ENCODE assay signal across 8 cellular contexts in genomic region chr2:182650704-182651103, GRCh38.
A peak's percentile ranks its signal among the peaks of the same experiment; 100 is the strongest.
DNase-seq lines count a peak whose midpoint lies in the region; ATAC-seq and TF ChIP-seq lines count a peak whose summit lies in the region.

No MANE protein-coding gene starts in this region.

- no peaks in the 10 kb centered on the region for H4K20me1 ChIP-seq in hepatocyte (ENCODE audit: insufficient read depth, poor library complexity, severe bottlenecking)

- no peaks in the 10 kb centered on the region for H3K36me3 Mint-ChIP-seq in activated T-helper 1 cell treated with anti-CD3 and anti-CD28 coated beads, Interleukin-12 subunit alpha, Interleukin-12 subunit beta, Interleukin-2, Interleukin-4 antibody, amounts not matched to agents 30 ng/mL and 10 ng/mL and 1 ng/mL, durations not matched to agents 14 hours and 24 hours and 36 hours (ENCODE audit: low read depth)

- TF ChIP-seq EP300 in transverse colon (IDR thresholded peaks at IDR 0.05; ENCODE audit: low read depth) = no peak

- H3K4me1 ChIP-seq in hepatocyte (ENCODE audit: insufficient read depth) (no peaks in the 10 kb centered on the region), transverse colon (no peaks in the 10 kb centered on the region)

- H3K4me3 ChIP-seq in hepatocyte (no peak overlapping the region), transverse colon (no peak overlapping the region), MG63 (no peak overlapping the region)

- TF ChIP-seq POLR2A in transverse colon (IDR thresholded peaks at IDR 0.05) = no peak

- no peaks in the 10 kb centered on the region for H3K9me3 Mint-ChIP-seq in activated T-helper 1 cell treated with anti-CD3 and anti-CD28 coated beads, Interleukin-12 subunit alpha, Interleukin-12 subunit beta, Interleukin-2, Interleukin-4 antibody, amounts not matched to agents 30 ng/mL and 10 ng/mL and 1 ng/mL, durations not matched to agents 14 hours and 24 hours and 36 hours

- TF ChIP-seq CTCF in hepatocyte (IDR thresholded peaks at IDR 0.05; ENCODE audit: poor library complexity) (peak; percentile 63), transverse colon (IDR thresholded peaks at IDR 0.05) (peak; percentile 44 to 64 (median 56))

- no peak overlapping the region for H3K4me2 ChIP-seq in hepatocyte

- no peaks in the 10 kb centered on the region for H3K9me2 ChIP-seq in hepatocyte (replicated peaks; ENCODE audit: insufficient read depth)

- intact Hi-C loops in activated T-helper 1 cell treated with anti-CD3 and anti-CD28 coated beads, Interleukin-12 subunit alpha, Interleukin-12 subunit beta, Interleukin-2, Interleukin-4 antibody, amounts not matched to agents 30 ng/mL and 10 ng/mL and 1 ng/mL, durations not matched to agents 14 hours and 24 hours and 36 hours (cut with micrococcal nuclease) = loop anchor here (1.0 kb wide), 2 partner anchors 410 to 464 kb away; no protein-coding TSS in a partner anchor
- intact Hi-C loops in transverse colon (cut with DNase I; ENCODE audit: low total_unique reads) = loop anchor here (5.0 kb wide), 1 partner anchor 463 kb away; no protein-coding TSS in a partner anchor

- peaks cover 24% of the 10 kb centered on the region for H3K4me1 Mint-ChIP-seq in activated T-helper 1 cell treated with anti-CD3 and anti-CD28 coated beads, Interleukin-12 subunit alpha, Interleukin-12 subunit beta, Interleukin-2, Interleukin-4 antibody, amounts not matched to agents 30 ng/mL and 10 ng/mL and 1 ng/mL, durations not matched to agents 14 hours and 24 hours and 36 hours (ENCODE audit: low read depth)

- DNase-seq in NCI-H2081 (lab: John Stamatoyannopoulos, UW) = peak; percentile 40 to 53
- DNase-seq in NCI-H2081 treated with DMSO at 0.1 percent for 48 hours (lab: John Stamatoyannopoulos, UW) = no peak
- peak; percentile 41 for DNase-seq in NCI-H1436 (lab: John Stamatoyannopoulos, UW)
- no peak for DNase-seq in activated T-helper 1 cell treated with anti-CD3 and anti-CD28 coated beads, Interleukin-12 subunit alpha, Interleukin-12 subunit beta, Interleukin-2, Interleukin-4 antibody, amounts not matched to agents 30 ng/mL and 10 ng/mL and 1 ng/mL, durations not matched to agents 14 hours and 24 hours and 36 hours (ENCODE audit: low spot score)
- peak; percentile 23 for DNase-seq in hepatocyte (ENCODE audit: low spot score)
- DNase-seq in transverse colon = no peak
- no peak for DNase-seq in MG63

- H3K9me3 ChIP-seq in hepatocyte (ENCODE audit: low read depth) = no peaks in the 10 kb centered on the region
- no peaks in the 10 kb centered on the region for H3K9me3 ChIP-seq in transverse colon
- no peaks in the 10 kb centered on the region for H3K9me3 ChIP-seq in MG63

- H2AFZ ChIP-seq in hepatocyte = no peak overlapping the region

- peaks cover 3% of the 10 kb centered on the region for H3K27me3 Mint-ChIP-seq in activated T-helper 1 cell treated with anti-CD3 and anti-CD28 coated beads, Interleukin-12 subunit alpha, Interleukin-12 subunit beta, Interleukin-2, Interleukin-4 antibody, amounts not matched to agents 30 ng/mL and 10 ng/mL and 1 ng/mL, durations not matched to agents 14 hours and 24 hours and 36 hours (ENCODE audit: insufficient read depth)

- H3K36me3 ChIP-seq in hepatocyte (replicated peaks; ENCODE audit: insufficient read depth, low read depth) = no peaks in the 10 kb centered on the region
- H3K36me3 ChIP-seq in transverse colon = no peaks in the 10 kb centered on the region
- H3K36me3 ChIP-seq in MG63 = no peaks in the 10 kb centered on the region

- H3K27me3 ChIP-seq in hepatocyte (no peaks in the 10 kb centered on the region), transverse colon (no peaks in the 10 kb centered on the region), MG63 (no peaks in the 10 kb centered on the region)

- no peaks in the 10 kb centered on the region for H3K79me2 ChIP-seq in hepatocyte

- H3K4me3 Mint-ChIP-seq in activated T-helper 1 cell treated with anti-CD3 and anti-CD28 coated beads, Interleukin-12 subunit alpha, Interleukin-12 subunit beta, Interleukin-2, Interleukin-4 antibody, amounts not matched to agents 30 ng/mL and 10 ng/mL and 1 ng/mL, durations not matched to agents 14 hours and 24 hours and 36 hours = peak overlapping the region; percentile 17

- no peak overlapping the region for H3K27ac Mint-ChIP-seq in activated T-helper 1 cell treated with anti-CD3 and anti-CD28 coated beads, Interleukin-12 subunit alpha, Interleukin-12 subunit beta, Interleukin-2, Interleukin-4 antibody, amounts not matched to agents 30 ng/mL and 10 ng/mL and 1 ng/mL, durations not matched to agents 14 hours and 24 hours and 36 hours

- ATAC-seq in HG03039 (IDR thresholded peaks at IDR 0.05; ENCODE audit: unreplicated experiment) = no peak

- 64% methylated on average over 4 of the region's 4 CpGs for WGBS in hepatocyte (ENCODE audit: low lambda C conversion rate, missing lambda C conversion rate)
- 46 to 63% methylated on average over 4 of the region's 4 CpGs for WGBS in transverse colon (ENCODE audit: low coverage in 1 of 2), 2 donors

- H3K27ac ChIP-seq in hepatocyte (no peak overlapping the region), transverse colon (no peak overlapping the region)

- in situ Hi-C loops in transverse colon (cut with MboI; ENCODE audit: low pct_ligation_motif_present in 1 of 4, low pct_unique_long_range_greater_than_20kb in 1 of 4, low sequenced_read_pairs in 3 of 4) = loop anchor here (5.0 to 10.0 kb wide), 2 partner anchors 463 to 466 kb away; no protein-coding TSS in a partner anchor

Comparison
In these comparisons a context has a peak if more than half of its experiments do, and no peak if none do; other contexts are left out.
1. DNase-seq: peak in NCI-H2081 (2 of 2), NCI-H1436 (single experiment) and hepatocyte (single experiment); none in NCI-H2081 treated with DMSO at 0.1 percent for 48 hours (single experiment), activated T-helper 1 cell treated with anti-CD3 and anti-CD28 coated beads, Interleukin-12 subunit alpha, Interleukin-12 subunit beta, Interleukin-2, Interleukin-4 antibody, amounts not matched to agents 30 ng/mL and 10 ng/mL and 1 ng/mL, durations not matched to agents 14 hours and 24 hours and 36 hours (single experiment), transverse colon (single experiment) and MG63 (single experiment).